ENCODE assay signal across 18 cellular contexts in genomic region chr4:177595413-177595812, GRCh38.
DNase-seq lines count a peak whose midpoint lies in the region; ATAC-seq and TF ChIP-seq lines count a peak whose summit lies in the region.
"Had no signal": no experiment of that assay in that cellular context is flagged by ENCODE, and none has a peak within 500 bp of the region (broad histone marks: within the 10 kb centered on the region; RNA-seq: fewer than 3 reads in every experiment).

No MANE protein-coding gene starts in this region.

- TF ChIP-seq CTCF in MCF 10A (IDR thresholded peaks at IDR 0.05; ENCODE audit: unreplicated experiment) (no peak), mammary epithelial cell (conservative IDR thresholded peaks at IDR 0.05 in 1 of 2, IDR thresholded peaks at IDR 0.05 in 1 of 2; ENCODE audit: extremely low read depth in 1 of 2, insufficient read depth in 1 of 2, low read depth in 1 of 2, low read length in 2 of 2) (no peak), HFFc6 (IDR thresholded peaks at IDR 0.05) (no peak)

- ATAC-seq in GM21360 (IDR thresholded peaks at IDR 0.05; ENCODE audit: unreplicated experiment), result no peak
- ATAC-seq: CD8-positive, alpha-beta T cell had no signal

- WGBS in mammary epithelial cell (ENCODE audit: low coverage, missing lambda C conversion rate), result 55% methylated on average over 2 of the region's 2 CpGs
- WGBS in mesodermal cell (ENCODE audit: insufficient coverage in 2 of 2), 2 experiments, result no CpG with 5 or more reads among the region's 2 CpGs
- WGBS in trophoblast cell (ENCODE audit: extremely low coverage, insufficient coverage, insufficient read length), result no CpG with 5 or more reads among the region's 2 CpGs

- H3K4ac ChIP-seq in trophoblast cell (ENCODE audit: low read depth, low read length), result no peak overlapping the region

- H3K4me3 Mint-ChIP-seq in MCF 10A (ENCODE audit: unreplicated experiment) (no peak overlapping the region), HFFc6 (no peak overlapping the region)
- H3K4me3 Mint-ChIP-seq: B cell; CD4-positive, alpha-beta T cell; CD8-positive, alpha-beta T cell had no signal

- in situ Hi-C loops in mammary epithelial cell (cut with MboI; ENCODE audit: low sequenced_read_pairs in 2 of 2), result no loop called here

- H3K4me1 Mint-ChIP-seq in MCF 10A (ENCODE audit: insufficient read depth, unreplicated experiment), result peaks cover 10% of the 10 kb centered on the region
- H3K4me1 Mint-ChIP-seq in HFFc6 (ENCODE audit: low read depth), result peaks cover 13% of the 10 kb centered on the region
- H3K4me1 Mint-ChIP-seq: B cell had no signal

- H3K27ac ChIP-seq in mammary epithelial cell (ENCODE audit: insufficient read depth, low read depth, low read length) (no peak overlapping the region), mesodermal cell (ENCODE audit: low read depth, low read length, severe bottlenecking) (peak overlapping the region; percentile 79), trophoblast cell (ENCODE audit: low read depth, low read length) (peak overlapping the region; percentile 9)
- H3K27ac ChIP-seq: 22Rv1; A549; BLaER1 treated with 17β-estradiol and CSF1 and Interleukin-3, amounts not matched to agents 10 nM and 100 nM; C4-2B had no signal

- H3K18ac ChIP-seq in trophoblast cell (ENCODE audit: low read length), result no peak overlapping the region

- H3K9me3 ChIP-seq in mammary epithelial cell (replicated peaks; ENCODE audit: insufficient read depth, low read length) (no peaks in the 10 kb centered on the region), mesodermal cell (ENCODE audit: control insufficient read depth, low read length) (no peaks in the 10 kb centered on the region), trophoblast cell (ENCODE audit: insufficient read depth, low read depth, low read length) (no peaks in the 10 kb centered on the region)
- H3K9me3 ChIP-seq: A549; BLaER1 treated with 17β-estradiol and CSF1 and Interleukin-3, amounts not matched to agents 10 nM and 100 nM; Caco-2 had no signal

- POLR2A ChIA-PET in MCF 10A (lab: Yijun Ruan, JAX), result interaction anchor here (1.2 kb wide), 1 partner anchor 38 kb away, joined by 3 read pairs; no protein-coding TSS in a partner anchor

- H4K91ac ChIP-seq in trophoblast cell (ENCODE audit: low read depth, low read length), result no peak overlapping the region

- no peaks in the 10 kb centered on the region for H3K27me3 ChIP-seq in mammary epithelial cell (ENCODE audit: insufficient read depth, low read length)
- no peaks in the 10 kb centered on the region for H3K27me3 ChIP-seq in trophoblast cell (ENCODE audit: insufficient read depth, low read length)
- H3K27me3 ChIP-seq: BLaER1 treated with 17β-estradiol and CSF1 and Interleukin-3, amounts not matched to agents 10 nM and 100 nM had no signal

- no peak for DNase-seq in MCF 10A (ENCODE audit: unreplicated experiment)
- no peak for DNase-seq in mammary epithelial cell
- peak in 1 of 2 donors; percentile 49 for DNase-seq in trophoblast cell
- no peak for DNase-seq in HFFc6
- no peak for DNase-seq in RKO (ENCODE audit: low spot score)
- DNase-seq: AML-193; Caco-2; CD4-positive, alpha-beta T cell; DMS79 treated with DMSO at 0.1 percent for 48 hours; GF-D8 had no signal

- dilution Hi-C loops in mammary epithelial cell (cut with HindIII; ENCODE audit: low sequenced_read_pairs), result no loop called here

- no peak overlapping the region for H4K12ac ChIP-seq in trophoblast cell (ENCODE audit: low read depth, low read length)

- peaks cover 10% of the 10 kb centered on the region for H3K4me1 ChIP-seq in mammary epithelial cell (ENCODE audit: insufficient read depth, low read length)
- peaks cover 16% of the 10 kb centered on the region for H3K4me1 ChIP-seq in mesodermal cell (ENCODE audit: control insufficient read depth, insufficient read depth, low read length, poor library complexity, severe bottlenecking)
- peaks cover 0 to 4% of the 10 kb centered on the region in 2 experiments for H3K4me1 ChIP-seq in trophoblast cell (ENCODE audit: control insufficient read depth in 1 of 2, insufficient read depth in 2 of 2, low read length in 2 of 2)
- H3K4me1 ChIP-seq: Caco-2 had no signal

- H2BK5ac ChIP-seq in trophoblast cell (ENCODE audit: low read depth, low read length, poor library complexity), result no peak overlapping the region

- H3K27ac Mint-ChIP-seq in MCF 10A (ENCODE audit: low read depth, unreplicated experiment) (peak overlapping the region; percentile 53), HFFc6 (no peak overlapping the region)
- H3K27ac Mint-ChIP-seq: B cell; CD4-positive, alpha-beta T cell had no signal

- H2BK120ac ChIP-seq in trophoblast cell (ENCODE audit: insufficient read depth, low read length, poor library complexity), result no peak overlapping the region

- H3K79me2 ChIP-seq in mammary epithelial cell (ENCODE audit: insufficient read depth, low read length), result no peaks in the 10 kb centered on the region
- H3K79me2 ChIP-seq in trophoblast cell (ENCODE audit: control insufficient read depth, insufficient read depth, low read length, poor library complexity), result no peaks in the 10 kb centered on the region

- no peak overlapping the region for H3K9ac ChIP-seq in mammary epithelial cell (ENCODE audit: insufficient read depth, low read length)
- H3K9ac ChIP-seq in trophoblast cell (ENCODE audit: low read length), result no peak overlapping the region
- H3K9ac ChIP-seq: BLaER1 treated with 17β-estradiol and CSF1 and Interleukin-3, amounts not matched to agents 10 nM and 100 nM had no signal

- no peak overlapping the region for H3K23ac ChIP-seq in trophoblast cell (ENCODE audit: low read length)

- no peak overlapping the region for H2AK5ac ChIP-seq in trophoblast cell (ENCODE audit: low read length)

- H3K27me3 Mint-ChIP-seq in MCF 10A (ENCODE audit: insufficient read depth, unreplicated experiment) (no peaks in the 10 kb centered on the region), HFFc6 (ENCODE audit: insufficient read depth) (no peaks in the 10 kb centered on the region)
- H3K27me3 Mint-ChIP-seq: B cell; CD4-positive, alpha-beta T cell had no signal

- intact Hi-C loops in MCF 10A (cut with micrococcal nuclease) (no loop called here), mammary epithelial cell (cut with micrococcal nuclease) (no loop called here)

- no TSS peak for BruUV-seq in MCF 10A (replicated peaks; lab: Mats Ljungman, UMichigan)
- BruUV-seq in mammary epithelial cell (replicated peaks; lab: Mats Ljungman, UMichigan), result no TSS peak

- H3K36me3 Mint-ChIP-seq in MCF 10A (ENCODE audit: insufficient read depth, unreplicated experiment), result no peaks in the 10 kb centered on the region
- no peaks in the 10 kb centered on the region for H3K36me3 Mint-ChIP-seq in HFFc6 (ENCODE audit: low read depth)
- H3K36me3 Mint-ChIP-seq: CD8-positive, alpha-beta T cell had no signal

- no peak overlapping the region for H2BK12ac ChIP-seq in trophoblast cell (ENCODE audit: low read length)

- no peaks in the 10 kb centered on the region for H4K20me1 ChIP-seq in mammary epithelial cell (ENCODE audit: insufficient read depth, low read length)
- H4K20me1 ChIP-seq: BLaER1 treated with 17β-estradiol and CSF1 and Interleukin-3, amounts not matched to agents 10 nM and 100 nM had no signal

- H3K4me3 ChIP-seq in mammary epithelial cell (replicated peaks in 1 of 3; ENCODE audit: insufficient read depth in 1 of 3, low read depth in 2 of 3, low read length in 3 of 3) (no peak overlapping the region), mesodermal cell (ENCODE audit: extremely low read depth, insufficient read depth, low read length, poor library complexity, severe bottlenecking) (no peak overlapping the region), trophoblast cell (ENCODE audit: low read depth, low read length) (no peak overlapping the region)
- H3K4me3 ChIP-seq: A549; BLaER1 treated with 17β-estradiol and CSF1 and Interleukin-3, amounts not matched to agents 10 nM and 100 nM had no signal

- H3K9me3 Mint-ChIP-seq in MCF 10A (ENCODE audit: unreplicated experiment), result no peaks in the 10 kb centered on the region
- no peaks in the 10 kb centered on the region for H3K9me3 Mint-ChIP-seq in HFFc6
- H3K9me3 Mint-ChIP-seq: CD4-positive, alpha-beta T cell; CD8-positive, alpha-beta T cell had no signal

- CTCF ChIA-PET in MCF 10A (lab: Yijun Ruan, JAX), result no interaction called here
- CTCF ChIA-PET in mammary epithelial cell (lab: Charles Lee; ENCODE audit: low non-redundant PET), result no interaction called here

- no peaks in the 10 kb centered on the region for H3K79me1 ChIP-seq in trophoblast cell (ENCODE audit: low read length)

- H2AFZ ChIP-seq in mammary epithelial cell (ENCODE audit: low read depth, low read length) (no peak overlapping the region), trophoblast cell (ENCODE audit: insufficient read depth, low read length, poor library complexity) (no peak overlapping the region)

- H3K14ac ChIP-seq in trophoblast cell (ENCODE audit: low read length), result no peak overlapping the region

- no peak overlapping the region for H4K8ac ChIP-seq in trophoblast cell (ENCODE audit: low read depth, low read length)

- H3K36me3 ChIP-seq in mammary epithelial cell (ENCODE audit: insufficient read depth, low read length) (no peaks in the 10 kb centered on the region), mesodermal cell (ENCODE audit: control insufficient read depth, insufficient read depth, low read length) (no peaks in the 10 kb centered on the region), trophoblast cell (ENCODE audit: control insufficient read depth in 1 of 2, insufficient read depth in 2 of 2, low read length in 2 of 2) (no peaks in the 10 kb centered on the region)
- H3K36me3 ChIP-seq: BLaER1 treated with 17β-estradiol and CSF1 and Interleukin-3, amounts not matched to agents 10 nM and 100 nM had no signal

- H3K4me2 ChIP-seq in mammary epithelial cell (ENCODE audit: insufficient read depth, low read depth, low read length) (no peak overlapping the region), trophoblast cell (ENCODE audit: low read length) (no peak overlapping the region)
- H3K4me2 ChIP-seq: A549 had no signal
